In genomic region chr6:13331516-13332348, GRCh38 we compare ENCODE assay signal across 8 cellular contexts. TPM values are rescaled to one million over a fixed set of nuclear protein-coding genes. Genes with fewer than 3 reads are reported as not detected.
A peak's percentile ranks its signal among the peaks of the same experiment; 100 is the strongest.
DNase-seq lines count a peak whose midpoint lies in the region; ATAC-seq, FAIRE-seq and TF ChIP-seq lines count a peak whose summit lies in the region.

No MANE protein-coding gene starts in this region.

- 0 out of 2 replicates have a peak overlapping the region, but pooled peaks have one; percentile 22 for H2AFZ ChIP-seq in DND-41 (ENCODE audit: low read depth, low read length)

- peaks cover 22% of the 10 kb centered on the region for H3K4me1 ChIP-seq in DND-41 (ENCODE audit: insufficient read depth, low read length)
- peaks cover 2 to 12% of the 10 kb centered on the region in 2 donors for H3K4me1 ChIP-seq in kidney (ENCODE audit: control insufficient read depth in 1 of 2, insufficient read depth in 1 of 2, low read depth in 1 of 2, low read length in 2 of 2)

- no peak for ATAC-seq in DND-41 (ENCODE audit: insufficient read depth, low read depth)
- no peak for ATAC-seq in GM21717 (IDR thresholded peaks at IDR 0.05; ENCODE audit: unreplicated experiment)
- ATAC-seq in GM19455 (IDR thresholded peaks at IDR 0.05; ENCODE audit: unreplicated experiment) = no peak

- H3K9me3 ChIP-seq in DND-41 (ENCODE audit: insufficient read depth, low read length, severe bottlenecking) (no peaks in the 10 kb centered on the region), kidney (ENCODE audit: control insufficient read depth in 1 of 2, low read length in 2 of 2) (no peaks in the 10 kb centered on the region)

- TF ChIP-seq CTCF in DND-41 (IDR thresholded peaks at IDR 0.05; ENCODE audit: borderline replicate concordance, extremely low read depth, low read length, poor library complexity, severe bottlenecking) = peak; percentile 69
- TF ChIP-seq CTCF in VCaP (conservative IDR thresholded peaks at IDR 0.05) = peak; percentile 38
- peak; percentile 68 for TF ChIP-seq CTCF in kidney (IDR thresholded peaks at IDR 0.05; ENCODE audit: borderline replicate concordance, extremely low read depth, insufficient read depth)

- H3K4me2 ChIP-seq in DND-41 (ENCODE audit: insufficient read depth, low read length) = no peak overlapping the region

- H4K20me1 ChIP-seq in DND-41 (ENCODE audit: insufficient read depth, low read length) = no peaks in the 10 kb centered on the region

- FAIRE-seq in kidney (lab: Jason Lieb, UNC) (no peak), HTR-8/SVneo (lab: Jason Lieb, UNC) (no peak)

- H3K27ac ChIP-seq in DND-41 (ENCODE audit: low read length) = no peak overlapping the region
- H3K27ac ChIP-seq in VCaP = peak overlapping the region; percentile 47
- no peak overlapping the region for H3K27ac ChIP-seq in kidney (ENCODE audit: low read depth in 2 of 2, low read length in 2 of 2)

- intact Hi-C loops in kidney (cut with DNase I) = loop anchor here (10.0 kb wide), 1 partner anchor 203 kb away; no protein-coding TSS in a partner anchor
- intact Hi-C loops in posterior vena cava (cut with DNase I) = loop anchor here (5.0 to 10.0 kb wide), 2 partner anchors 417 to 419 kb away; no protein-coding TSS in a partner anchor

- H3K4me3 ChIP-seq in DND-41 (ENCODE audit: low read depth in 1 of 2, low read length in 2 of 2) (no peak overlapping the region), kidney (ENCODE audit: low read length in 2 of 2) (no peak overlapping the region)

- H3K36me3 ChIP-seq in DND-41 (ENCODE audit: insufficient read depth, low read length) (no peaks in the 10 kb centered on the region), kidney (ENCODE audit: control insufficient read depth in 1 of 2, insufficient read depth in 2 of 2, low read length in 2 of 2) (no peaks in the 10 kb centered on the region)

- DNase-seq in DND-41 = no peak
- peak; percentile 60 for DNase-seq in LHCN-M2 (ENCODE audit: low read depth)
- DNase-seq in kidney = no peak
- DNase-seq in HTR-8/SVneo (ENCODE audit: insufficient read length, low spot score) = no peak
- no peak for DNase-seq in posterior vena cava (ENCODE audit: low spot score)

- H3K79me2 ChIP-seq in DND-41 (ENCODE audit: insufficient read depth, low read length) = peaks cover 15% of the 10 kb centered on the region

- no peak overlapping the region for H3K9ac ChIP-seq in DND-41 (ENCODE audit: low read depth, low read length)
- H3K9ac ChIP-seq in kidney (ENCODE audit: low read length in 2 of 2) = no peak overlapping the region

- no peaks in the 10 kb centered on the region for H3K27me3 ChIP-seq in DND-41 (ENCODE audit: insufficient read depth, low read length, poor library complexity)

RNA-seq across cellular contexts. Expression of gene TBC1D7, which starts 3.4 kb away (rescaled TPM):
- 10.6 and 18.1 TPM in 2 replicates for total RNA-seq in LHCN-M2 (2014; rRNA removed)
- polyA plus RNA-seq in LHCN-M2 (2012) = 22.1 TPM
- 12.9 TPM for total RNA-seq in kidney
- polyA plus RNA-seq in kidney (ENCODE audit: insufficient read depth, low read depth, low replicate concordance) = 39.4 TPM
- 10 to 100 TPM in 1 of 2 donors, 1 to 10 TPM in 1; 9.9 to 11.9 TPM for total RNA-seq in posterior vena cava
